8 cellular contexts compared by ENCODE assay signal in the genomic region with DNA sequence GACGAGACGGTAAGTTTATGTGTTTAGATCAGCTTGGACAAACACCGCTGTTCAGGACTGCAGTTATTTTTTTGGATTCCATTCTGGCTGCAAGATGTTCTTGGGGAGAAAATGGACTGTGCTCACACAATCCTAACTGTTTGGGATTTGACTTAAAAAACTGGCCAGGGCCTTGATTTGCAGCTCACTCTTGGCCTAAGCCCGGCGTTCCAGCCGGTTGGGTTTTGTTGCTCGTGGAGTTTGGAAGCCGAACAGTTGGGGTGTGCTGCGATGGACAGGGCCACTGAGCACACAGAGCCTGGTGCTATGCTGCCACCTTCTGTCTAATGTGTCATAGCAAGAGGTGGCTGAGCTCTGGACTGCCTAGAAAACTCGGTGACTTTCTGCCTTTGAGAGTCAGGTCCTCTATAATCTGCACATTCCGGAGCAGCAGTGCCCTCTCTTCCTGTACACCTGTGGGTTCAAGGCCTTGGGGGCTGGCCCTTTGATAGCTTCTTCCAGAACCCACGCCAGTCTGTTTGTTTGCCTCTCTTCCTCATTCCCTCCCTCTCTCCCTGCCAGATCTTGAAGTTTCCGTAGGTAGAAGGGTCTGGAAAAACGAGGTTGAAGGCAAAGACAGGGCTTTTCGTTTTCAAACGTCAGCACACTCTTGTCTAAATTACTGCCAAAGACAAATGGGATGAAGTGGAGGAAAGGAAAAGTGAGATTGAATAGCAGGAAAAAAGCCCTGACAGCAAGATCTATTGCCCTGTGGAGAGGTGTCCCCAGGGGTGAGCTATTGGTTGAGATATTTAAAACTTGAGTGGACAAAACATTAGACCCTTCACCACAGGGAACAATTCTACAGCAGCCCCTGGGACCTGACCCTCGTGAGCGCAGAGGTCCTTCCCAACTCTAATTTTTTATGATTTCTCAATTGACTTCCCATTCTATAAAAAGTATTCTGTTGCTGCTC.
DNase-seq lines count a peak whose midpoint lies in the region; ATAC-seq and TF ChIP-seq lines count a peak whose summit lies in the region.

No MANE protein-coding gene starts in this region.

- intact Hi-C loops in dorsolateral prefrontal cortex (cut with DNase I), result loop anchor here (2.0 to 10.0 kb wide), 5 partner anchors 250 to 912 kb away; no protein-coding TSS in a partner anchor
- intact Hi-C loops in lower lobe of right lung (cut with DNase I), result no loop called here

- H3K36me3 ChIP-seq in lower lobe of right lung, result no peaks in the 10 kb centered on the region

- H3K27me3 Mint-ChIP-seq in activated CD4-positive, alpha-beta T cell treated with anti-CD3 and anti-CD28 coated beads, Interleukin-2, amount 10 ng/mL, durations not matched to agents 7 days and 5 days, result peaks cover 31% of the 10 kb centered on the region

- peak overlapping the region in 6 of 59 donors; percentile 11 to 56 (median 22) for H3K27ac ChIP-seq in dorsolateral prefrontal cortex
- peak overlapping the region; percentile 9 for H3K27ac ChIP-seq in lower lobe of right lung

- no peaks in the 10 kb centered on the region for H3K9me3 ChIP-seq in lower lobe of right lung

- H3K27me3 ChIP-seq in dorsolateral prefrontal cortex, result peaks cover 0 to 13% (median 0%) of the 10 kb centered on the region in 45 donors
- no peaks in the 10 kb centered on the region for H3K27me3 ChIP-seq in lower lobe of right lung (ENCODE audit: low read depth)

- H3K4me3 ChIP-seq in AG04449 (ENCODE audit: low read depth, low read length), result no peak overlapping the region
- H3K4me3 ChIP-seq in dorsolateral prefrontal cortex, result peak overlapping the region in 16 of 59 donors; percentile 2 to 40 (median 18)
- no peak overlapping the region for H3K4me3 ChIP-seq in lower lobe of right lung

- no peak overlapping the region for H3K4me3 Mint-ChIP-seq in activated CD4-positive, alpha-beta T cell treated with anti-CD3 and anti-CD28 coated beads, Interleukin-2, amount 10 ng/mL, durations not matched to agents 7 days and 5 days

- peaks cover 21% of the 10 kb centered on the region for H3K4me1 Mint-ChIP-seq in activated CD4-positive, alpha-beta T cell treated with anti-CD3 and anti-CD28 coated beads, Interleukin-2, amount 10 ng/mL, durations not matched to agents 7 days and 5 days

- H3K36me3 Mint-ChIP-seq in activated CD4-positive, alpha-beta T cell treated with anti-CD3 and anti-CD28 coated beads, Interleukin-2, amount 10 ng/mL, durations not matched to agents 7 days and 5 days (ENCODE audit: low read depth), result no peaks in the 10 kb centered on the region

- DNase-seq in AG04449 (ENCODE audit: low read depth, low spot score) (peak; percentile 59), NCI-H446 treated with DMSO at 0.1 percent for 48 hours (lab: John Stamatoyannopoulos, UW) (peak; percentile 36), dorsolateral prefrontal cortex (peak; percentile 43 to 87 (median 80)), lower lobe of right lung (peak; percentile 80)
- peak; percentile 62 for DNase-seq in activated CD4-positive, alpha-beta T cell treated with anti-CD3 and anti-CD28 coated beads, Interleukin-2, amount 10 ng/mL, durations not matched to agents 7 days and 5 days
- DNase-seq in stimulated activated CD4-positive, alpha-beta T cell treated with anti-CD3 and anti-CD28 coated beads, TNF-alpha, amount 100 ng/mL, for 48 hours (ENCODE audit: low read depth in 3 of 3), result peak; percentile 10 to 19 (median 15)

- no peak overlapping the region for H3K27ac Mint-ChIP-seq in activated CD4-positive, alpha-beta T cell treated with anti-CD3 and anti-CD28 coated beads, Interleukin-2, amount 10 ng/mL, durations not matched to agents 7 days and 5 days

- no peaks in the 10 kb centered on the region for H3K9me3 Mint-ChIP-seq in activated CD4-positive, alpha-beta T cell treated with anti-CD3 and anti-CD28 coated beads, Interleukin-2, amount 10 ng/mL, durations not matched to agents 7 days and 5 days

- ATAC-seq in GM18517 (IDR thresholded peaks at IDR 0.05; ENCODE audit: unreplicated experiment) (peak; percentile 59), HG03097 (IDR thresholded peaks at IDR 0.05; ENCODE audit: low FRiP score, unreplicated experiment) (peak; percentile 84), lower lobe of right lung (peak; percentile 96 to 97)

- POLR2A ChIA-PET in AG04449 (lab: Yijun Ruan, JAX), result no interaction called here
- POLR2A ChIA-PET in activated CD4-positive, alpha-beta T cell treated with anti-CD3 and anti-CD28 coated beads, Interleukin-2, amount 10 ng/mL, durations not matched to agents 7 days and 5 days (lab: Charles Lee), result no interaction called here

- CTCF ChIA-PET in AG04449 (lab: Yijun Ruan, JAX), result interaction anchor here (0.6 to 7.4 kb wide), 80 partner anchors 9 to 950 kb away, joined by 3 to 128 read pairs (median 4); no protein-coding TSS in a partner anchor
- CTCF ChIA-PET in activated CD4-positive, alpha-beta T cell treated with anti-CD3 and anti-CD28 coated beads, Interleukin-2, amount 10 ng/mL, durations not matched to agents 7 days and 5 days (lab: Charles Lee), result interaction anchor here (0.6 to 1.9 kb wide), 2 partner anchors 10 to 31 kb away, joined by 3 to 4 read pairs; no protein-coding TSS in a partner anchor

- H3K4me1 ChIP-seq in lower lobe of right lung, result peaks cover 34% of the 10 kb centered on the region

- TF ChIP-seq CTCF in AG04449 (IDR thresholded peaks at IDR 0.05; ENCODE audit: insufficient read depth, low read length, missing control alignments), result peak; percentile 88
- TF ChIP-seq CTCF in dorsolateral prefrontal cortex (IDR thresholded peaks at IDR 0.05 in 54 of 56, conservative IDR thresholded peaks at IDR 0.05 in 2 of 56; ENCODE audit: low read depth in 1 of 56, partially characterized antibody in 56 of 56), result peak; percentile 62 to 97 (median 88)
- peak; percentile 86 for TF ChIP-seq CTCF in lower lobe of right lung (IDR thresholded peaks at IDR 0.05)

Comparison
In these comparisons a context has a peak if more than half of its experiments do, and no peak if none do; other contexts are left out.
1. DNase-seq: peak in every context shown above with its lines; median percentile 80 in lower lobe of right lung; 80 in dorsolateral prefrontal cortex; 62 in activated CD4-positive, alpha-beta T cell treated with anti-CD3 and anti-CD28 coated beads, Interleukin-2, amount 10 ng/mL, durations not matched to agents 7 days and 5 days; 59 in AG04449; 36 in NCI-H446 treated with DMSO at 0.1 percent for 48 hours; 15 in stimulated activated CD4-positive, alpha-beta T cell treated with anti-CD3 and anti-CD28 coated beads, TNF-alpha, amount 100 ng/mL, for 48 hours.